ENCODE assay signal across 20 cellular contexts in genomic region chr13:85009447-85009846, GRCh38.
A peak's percentile ranks its signal among the peaks of the same experiment; 100 is the strongest.
DNase-seq lines count a peak whose midpoint lies in the region; ATAC-seq, FAIRE-seq and TF ChIP-seq lines count a peak whose summit lies in the region.
"Had no signal": no experiment of that assay in that cellular context is flagged by ENCODE, and none has a peak within 500 bp of the region (broad histone marks: within the 10 kb centered on the region; RNA-seq: fewer than 3 reads in every experiment).

No MANE protein-coding gene starts in this region.

- no peaks in the 10 kb centered on the region for H3F3A ChIP-seq in neural progenitor cell (ENCODE audit: low read depth)

- H3K9ac ChIP-seq in HepG2 (ENCODE audit: insufficient read depth, low read depth, low read length): no peak overlapping the region
- no peak overlapping the region for H3K9ac ChIP-seq in adipocyte (ENCODE audit: low read length)
- no peak overlapping the region for H3K9ac ChIP-seq in neural progenitor cell

- TF ChIP-seq CTCF in HepG2 (CRISPR knock-in tag; IDR thresholded peaks at IDR 0.05) (no peak), right lobe of liver (IDR thresholded peaks at IDR 0.05) (no peak), neural progenitor cell (IDR thresholded peaks at IDR 0.05) (no peak)

- WGBS in HepG2 (ENCODE audit: low lambda C conversion rate): 22% methylated on average over 3 of the region's 3 CpGs
- WGBS in right lobe of liver (ENCODE audit: insufficient coverage, low coverage, low lambda C conversion rate, missing lambda C conversion rate): 48% methylated on average over 3 of the region's 3 CpGs

- H4K20me1 ChIP-seq in HepG2 (ENCODE audit: insufficient read depth, low read length): no peaks in the 10 kb centered on the region
- H4K20me1 ChIP-seq in neural progenitor cell (ENCODE audit: low read depth): no peaks in the 10 kb centered on the region

- no peaks in the 10 kb centered on the region for H3K27me3 ChIP-seq in HepG2 (ENCODE audit: control insufficient read depth in 1 of 2, insufficient read depth in 2 of 2, low read length in 2 of 2)
- no peaks in the 10 kb centered on the region for H3K27me3 ChIP-seq in right lobe of liver
- H3K27me3 ChIP-seq in adipocyte (replicated peaks; ENCODE audit: control insufficient read depth, insufficient read depth, low read length): no peaks in the 10 kb centered on the region
- H3K27me3 ChIP-seq in neural progenitor cell: no peaks in the 10 kb centered on the region

- no peak for TF ChIP-seq RAD21 in HepG2 (CRISPR knock-in tag; IDR thresholded peaks at IDR 0.05)

- H3K79me2 ChIP-seq in HepG2 (ENCODE audit: insufficient read depth, low read length): no peaks in the 10 kb centered on the region
- H3K79me2 ChIP-seq in neural progenitor cell (ENCODE audit: low read depth): no peaks in the 10 kb centered on the region

- no peak for ATAC-seq in HepG2
- no peak for ATAC-seq in right lobe of liver
- no peak for ATAC-seq in sciatic nerve
- ATAC-seq: A549 had no signal

- H3K4me1 ChIP-seq in HepG2 (ENCODE audit: insufficient read depth, low read length) (no peaks in the 10 kb centered on the region), right lobe of liver (no peaks in the 10 kb centered on the region), adipocyte (ENCODE audit: control insufficient read depth, insufficient read depth, low read length) (no peaks in the 10 kb centered on the region), neural progenitor cell (no peaks in the 10 kb centered on the region)
- H3K4me1 ChIP-seq: A549, Caco-2, HAP-1 had no signal

- H3K4me1 Mint-ChIP-seq in neural progenitor cell: no peaks in the 10 kb centered on the region

- TF ChIP-seq POLR2A in HepG2 (IDR thresholded peaks at IDR 0.05; ENCODE audit: insufficient read depth in 1 of 2, low read depth in 2 of 2, low read length in 2 of 2) (no peak), right lobe of liver (IDR thresholded peaks at IDR 0.05) (no peak)

- H3K4me2 ChIP-seq in HepG2 (ENCODE audit: low read depth, low read length): no peak overlapping the region
- H3K4me2 ChIP-seq in neural progenitor cell: no peak overlapping the region
- H3K4me2 ChIP-seq: A549 had no signal

- H3K27ac ChIP-seq in HepG2 (ENCODE audit: extremely low read length, insufficient read depth, low read length): no peak overlapping the region
- H3K27ac ChIP-seq in right lobe of liver: no peak overlapping the region
- no peak overlapping the region for H3K27ac ChIP-seq in neural progenitor cell
- H3K27ac ChIP-seq: 22Rv1, A549, C4-2B, HL-60 had no signal

- H3K36me3 ChIP-seq in HepG2 (replicated peaks in 1 of 2; ENCODE audit: control insufficient read depth in 1 of 2, insufficient read depth in 2 of 2, low read length in 2 of 2) (no peaks in the 10 kb centered on the region), right lobe of liver (no peaks in the 10 kb centered on the region), adipocyte (ENCODE audit: control insufficient read depth, insufficient read depth, low read length, severe bottlenecking) (no peaks in the 10 kb centered on the region), neural progenitor cell (no peaks in the 10 kb centered on the region)
- H3K36me3 ChIP-seq: HAP-1 had no signal

- no peaks in the 10 kb centered on the region for H3K27me3 Mint-ChIP-seq in neural progenitor cell (ENCODE audit: insufficient read depth, low read depth)
- H3K27me3 Mint-ChIP-seq: CD4-positive, alpha-beta T cell had no signal

- no peak for TF ChIP-seq EP300 in HepG2 (IDR thresholded peaks at IDR 0.05; ENCODE audit: low read depth in 2 of 2, low read length in 2 of 2)
- TF ChIP-seq EP300 in HepG2 (CRISPR knock-in tag; IDR thresholded peaks at IDR 0.05; ENCODE audit: borderline replicate concordance): no peak

- H2AFZ ChIP-seq in HepG2 (ENCODE audit: low read length): no peak overlapping the region
- no peak overlapping the region for H2AFZ ChIP-seq in neural progenitor cell (replicated peaks)

- H3K9me3 ChIP-seq in HepG2 (ENCODE audit: low read length): peaks cover 12% of the 10 kb centered on the region; the same call in 1 of the 2 replicates
- no peaks in the 10 kb centered on the region for H3K9me3 ChIP-seq in right lobe of liver
- peaks cover 13% of the 10 kb centered on the region for H3K9me3 ChIP-seq in adipocyte (ENCODE audit: control insufficient read depth, low read length)
- peaks cover 3% of the 10 kb centered on the region for H3K9me3 ChIP-seq in neural progenitor cell (ENCODE audit: low read depth)
- H3K9me3 ChIP-seq: A549, Caco-2, HAP-1 had no signal

- intact Hi-C loops in HepG2 (cut with micrococcal nuclease; ENCODE audit: unreplicated experiment): no loop called here
- intact Hi-C loops in right lobe of liver (cut with DNase I): no loop called here
- intact Hi-C loops in sciatic nerve (cut with DNase I): no loop called here

- no peak overlapping the region for H3K4me3 ChIP-seq in HepG2 (replicated peaks in 1 of 3; ENCODE audit: insufficient read depth in 1 of 3, low read depth in 2 of 3, low read length in 3 of 3)
- no peak overlapping the region for H3K4me3 ChIP-seq in right lobe of liver
- H3K4me3 ChIP-seq in adipocyte (ENCODE audit: low read length): no peak overlapping the region
- no peak overlapping the region for H3K4me3 ChIP-seq in neural progenitor cell
- H3K4me3 ChIP-seq: A549, HAP-1 had no signal

- no peaks in the 10 kb centered on the region for H3K36me3 Mint-ChIP-seq in neural progenitor cell

- in situ Hi-C loops in HepG2 (cut with HindIII; ENCODE audit: extremely low pct_ligation_motif_present, low pct_unique_long_range_greater_than_20kb): no loop called here

- peak overlapping the region; percentile 55 for H3K27ac Mint-ChIP-seq in neural progenitor cell
- H3K27ac Mint-ChIP-seq: CD4-positive, alpha-beta T cell had no signal

- no peak overlapping the region for H3K4me3 Mint-ChIP-seq in neural progenitor cell
- H3K4me3 Mint-ChIP-seq: CD4-positive, alpha-beta T cell had no signal

- POLR2A ChIA-PET in HepG2 (lab: Yijun Ruan, JAX): no interaction called here

- DNase-seq in HepG2 (ENCODE audit: low spot score) (no peak), right lobe of liver (no peak), adipocyte (ENCODE audit: low read depth) (peak; percentile 44), fibroblast of gingiva (ENCODE audit: low read depth) (peak; percentile 47), neural progenitor cell (ENCODE audit: low spot score) (no peak), DMS53 treated with DMSO at 0.1 percent for 48 hours (lab: John Stamatoyannopoulos, UW; ENCODE audit: unreplicated experiment) (no peak), sciatic nerve (ENCODE audit: low spot score) (no peak), HTR-8/SVneo (ENCODE audit: insufficient read length, low spot score) (no peak)
- DNase-seq: AML-193; Caco-2; CD4-positive, alpha-beta T cell; DMS79; GF-D8 had no signal

- H3K9me3 Mint-ChIP-seq in neural progenitor cell: no peaks in the 10 kb centered on the region

- no peak for FAIRE-seq in HepG2 (lab: Jason Lieb, UNC)
- FAIRE-seq in HTR-8/SVneo (lab: Jason Lieb, UNC): no peak
- FAIRE-seq: A549, D721Med, GM19239 had no signal

- CTCF ChIA-PET in HepG2 (lab: Yijun Ruan, JAX; ENCODE audit: low intra/inter-chr PET ratio, low total read pairs): no interaction called here

- no TSS peak for BruUV-seq in HepG2 (replicated peaks; lab: Mats Ljungman, UMichigan)

TF ChIP-seq in HepG2, 621 proteins besides CTCF, POLR2A, EP300 and RAD21:
- TF ChIP-seq ZNF414 (CRISPR knock-in tag; IDR thresholded peaks at IDR 0.05) (no peak), MAFK (conservative IDR thresholded peaks at IDR 0.05 in 1 of 2, IDR thresholded peaks at IDR 0.05 in 1 of 2; ENCODE audit: low read length in 2 of 2) (peak; percentile 2 to 44; a peak in 1 of 4 replicates), FOSL2 (CRISPR knock-in tag; IDR thresholded peaks at IDR 0.05) (no peak), ZNF792 (CRISPR knock-in tag; IDR thresholded peaks at IDR 0.05) (no peak), ZFP62 (CRISPR knock-in tag; IDR thresholded peaks at IDR 0.05) (no peak)

Comparison
In these comparisons a context has a peak if more than half of its experiments do, and no peak if none do; other contexts are left out.
1. DNase-seq: peak in adipocyte (single experiment) and fibroblast of gingiva (single experiment); none in HepG2 (single experiment), right lobe of liver (0 of 3), neural progenitor cell (single experiment), DMS53 treated with DMSO at 0.1 percent for 48 hours (single experiment), sciatic nerve (single experiment) and HTR-8/SVneo (single experiment).